ENCODE assay signal across 34 cellular contexts in genomic region chr3:23329471-23329870, GRCh38.
DNase-seq lines count a peak whose midpoint lies in the region; ATAC-seq, FAIRE-seq and TF ChIP-seq lines count a peak whose summit lies in the region.
"Had no signal": no experiment of that assay in that cellular context is flagged by ENCODE, and none has a peak within 500 bp of the region (broad histone marks: within the 10 kb centered on the region; RNA-seq: fewer than 3 reads in every experiment).

No MANE protein-coding gene starts in this region.

- no peak overlapping the region for H2AK5ac ChIP-seq in H1 (ENCODE audit: low read depth, low read length)

- no peak overlapping the region for H3K23ac ChIP-seq in H1 (ENCODE audit: insufficient read length)

- peaks cover 3% of the 10 kb centered on the region for H3K36me3 Mint-ChIP-seq in neural crest cell (ENCODE audit: low read depth)
- H3K36me3 Mint-ChIP-seq: CD4-positive, alpha-beta memory T cell; CD4-positive, CD25-positive, alpha-beta regulatory T cell; CD8-positive, alpha-beta memory T cell; CD8-positive, alpha-beta T cell had no signal

- H3K79me2 ChIP-seq in H1 (ENCODE audit: control insufficient read depth in 1 of 2, insufficient read depth in 2 of 2, low read length in 2 of 2), result peaks cover 0 to 23% of the 10 kb centered on the region in 2 experiments; a peak in 2 of 4 replicates

- no peak for TF ChIP-seq EP300 in H1 (IDR thresholded peaks at IDR 0.05; ENCODE audit: borderline replicate concordance in 1 of 2, low read depth in 2 of 2, low read length in 2 of 2)

- H3K56ac ChIP-seq in H1 (replicated peaks; ENCODE audit: insufficient read length, low read depth, low read length), result no peak overlapping the region

- POLR2A ChIA-PET in H1 (lab: Charles Lee; ENCODE audit: partially characterized antibody), result no interaction called here

- no peak overlapping the region for H4K91ac ChIP-seq in H1 (replicated peaks; ENCODE audit: insufficient read length, low read length)

- no peak overlapping the region for H4K8ac ChIP-seq in H1 (ENCODE audit: extremely low read depth, insufficient read depth, low read length)

- WGBS in H1 (ENCODE audit: extremely low coverage in 1 of 2, insufficient coverage in 1 of 2, insufficient read length in 1 of 2, insufficient replicate concordance in 2 of 2, low coverage in 1 of 2, low lambda C conversion rate in 2 of 2, missing lambda C conversion rate in 1 of 2), 2 experiments, result 88% methylated on average over 5 of the region's 5 CpGs; no CpG with 5 or more reads in 1 of the 2 experiments
- WGBS in psoas muscle, 3 donors, result 31 to 35% (median 33%) methylated on average over 5 of the region's 5 CpGs

- H3K27ac ChIP-seq in H1 (ENCODE audit: low read depth, low read length), result no peak overlapping the region
- H3K27ac ChIP-seq in psoas muscle, result no peak overlapping the region
- H3K27ac ChIP-seq: 22Rv1; A549; BLaER1; BLaER1 treated with 17β-estradiol and CSF1 and Interleukin-3, amounts not matched to agents 10 nM and 100 nM; C4-2B had no signal

- intact Hi-C loops in psoas muscle (cut with DNase I), result loop anchor here in 1 of 2 donors (10.0 kb wide), 1 partner anchor 155 kb away; no protein-coding TSS in a partner anchor

- no peak overlapping the region for H2BK15ac ChIP-seq in H1 (ENCODE audit: low read length)

- H3K27me3 ChIP-seq in H1 (replicated peaks in 1 of 4; ENCODE audit: control insufficient read depth in 3 of 4, extremely low read depth in 1 of 4, insufficient read depth in 3 of 4, low read length in 3 of 4) (no peaks in the 10 kb centered on the region), psoas muscle (ENCODE audit: insufficient read depth in 3 of 3, low read length in 2 of 3) (no peaks in the 10 kb centered on the region)
- H3K27me3 ChIP-seq: BE2C; BLaER1; BLaER1 treated with 17β-estradiol and CSF1 and Interleukin-3, amounts not matched to agents 10 nM and 100 nM had no signal

- H3K4ac ChIP-seq in H1 (replicated peaks; ENCODE audit: insufficient read length, low read depth, low read length), result no peak overlapping the region

- no peak for FAIRE-seq in H1 (lab: Jason Lieb, UNC)
- FAIRE-seq: A204.1, D721Med had no signal

- no peak overlapping the region for H2BK120ac ChIP-seq in H1 (replicated peaks; ENCODE audit: low read depth, low read length)

- no peak overlapping the region for H4K5ac ChIP-seq in H1 (ENCODE audit: insufficient read length, low read depth, low read length)

- no peaks in the 10 kb centered on the region for H3K79me1 ChIP-seq in H1 (ENCODE audit: low read depth, low read length)

- H3K27me3 Mint-ChIP-seq in neural crest cell (ENCODE audit: low read depth), result no peaks in the 10 kb centered on the region
- H3K27me3 Mint-ChIP-seq: B cell; CD4-positive, alpha-beta T cell; CD4-positive, CD25-positive, alpha-beta regulatory T cell; CD8-positive, alpha-beta memory T cell had no signal

- CTCF ChIA-PET in H1 (lab: Charles Lee; ENCODE audit: partially characterized antibody), result interaction anchor here (0.9 kb wide), 1 partner anchor 635 kb away, joined by 3 read pairs; no protein-coding TSS in a partner anchor

- no peak overlapping the region for H2BK5ac ChIP-seq in H1 (ENCODE audit: low read depth, low read length)

- no peak overlapping the region for H3K9ac ChIP-seq in H1 (replicated peaks in 1 of 4; ENCODE audit: extremely low read depth in 1 of 4, low read depth in 3 of 4, low read length in 3 of 4)
- H3K9ac ChIP-seq: BLaER1; BLaER1 treated with 17β-estradiol and CSF1 and Interleukin-3, amounts not matched to agents 10 nM and 100 nM had no signal

- H3K36me3 ChIP-seq in H1 (ENCODE audit: control insufficient read depth in 2 of 4, insufficient read depth in 4 of 4, low read length in 3 of 4) (no peaks in the 10 kb centered on the region), psoas muscle (ENCODE audit: insufficient read depth in 1 of 2, low read depth in 1 of 2) (no peaks in the 10 kb centered on the region)
- H3K36me3 ChIP-seq: BE2C had no signal

- 0 out of 4 replicates have a peak, but pooled peaks have one; percentile 9 to 26 for TF ChIP-seq RAD21 in H1 (IDR thresholded peaks at IDR 0.05 in 1 of 2, conservative IDR thresholded peaks at IDR 0.05 in 1 of 2; ENCODE audit: low read depth in 2 of 2, low read length in 2 of 2)

- H3K27ac Mint-ChIP-seq in neural crest cell (ENCODE audit: unreplicated experiment), result peak overlapping the region; percentile 43
- H3K27ac Mint-ChIP-seq: B cell; CD4-positive, alpha-beta memory T cell; CD4-positive, alpha-beta T cell; CD4-positive, CD25-positive, alpha-beta regulatory T cell; CD8-positive, alpha-beta memory T cell; CD8-positive, alpha-beta T cell had no signal

- peak; percentile 57 to 82 (median 75) for ATAC-seq in psoas muscle
- ATAC-seq: A549; CD8-positive, alpha-beta T cell had no signal

- no peak overlapping the region for H2AFZ ChIP-seq in H1 (ENCODE audit: low read length)

- H3K4me3 Mint-ChIP-seq in neural crest cell, result no peak overlapping the region
- H3K4me3 Mint-ChIP-seq: B cell; CD4-positive, alpha-beta memory T cell; CD4-positive, alpha-beta T cell; CD4-positive, CD25-positive, alpha-beta regulatory T cell; CD8-positive, alpha-beta memory T cell; CD8-positive, alpha-beta T cell had no signal

- H2BK20ac ChIP-seq in H1 (ENCODE audit: low read length), result no peak overlapping the region

- no peak overlapping the region for H3K18ac ChIP-seq in H1 (ENCODE audit: extremely low read depth, low read length)

- DNase-seq in H1 (ENCODE audit: low read depth in 1 of 2, low spot score in 2 of 2), result no peak
- no peak for DNase-seq in neural crest cell (ENCODE audit: low read depth, low spot score)
- DNase-seq in psoas muscle, result no peak
- no peak for DNase-seq in NCI-H2081 (lab: John Stamatoyannopoulos, UW)
- DNase-seq in NCI-H187 treated with DMSO at 0.1 percent for 48 hours (lab: John Stamatoyannopoulos, UW), result no peak
- no peak for DNase-seq in NCI-H1436 (lab: John Stamatoyannopoulos, UW)
- DNase-seq: 8988T; ACHN; AML-193; BE2C; C1 segment of cervical spinal cord; Caco-2; Calu3; CD4-positive, alpha-beta memory T cell; CD4-positive, alpha-beta T cell; CD4-positive, CD25-positive, alpha-beta regulatory T cell; CD8-positive, alpha-beta memory T cell; CD8-positive, alpha-beta T cell; COR-L47; DMS 273 treated with DMSO at 0.1 percent for 48 hours; DMS153; DMS53; DMS79; DMS79 treated with DMSO at 0.1 percent for 48 hours; DND-41; EL had no signal

- H4K20me1 ChIP-seq in H1 (replicated peaks in 1 of 2; ENCODE audit: control insufficient read depth in 1 of 2, insufficient read depth in 2 of 2, low read length in 2 of 2), result no peaks in the 10 kb centered on the region
- H4K20me1 ChIP-seq: BLaER1 had no signal

- no peaks in the 10 kb centered on the region for H3K23me2 ChIP-seq in H1 (ENCODE audit: low read depth, low read length)

- H3K4me3 ChIP-seq in H1 (ENCODE audit: extremely low read depth in 1 of 4, insufficient read depth in 2 of 4, low read depth in 3 of 4, low read length in 4 of 4) (no peak overlapping the region), psoas muscle (peak overlapping the region; percentile 6)
- H3K4me3 ChIP-seq: A549; BLaER1; BLaER1 treated with 17β-estradiol and CSF1 and Interleukin-3, amounts not matched to agents 10 nM and 100 nM had no signal

- no peak for TF ChIP-seq CTCF in H1 (IDR thresholded peaks at IDR 0.05; ENCODE audit: control extremely low read depth in 1 of 3, insufficient read depth in 1 of 3, low read depth in 1 of 3, low read length in 3 of 3)
- no peak for TF ChIP-seq CTCF in neural crest cell (conservative IDR thresholded peaks at IDR 0.05)
- no peak for TF ChIP-seq CTCF in psoas muscle (IDR thresholded peaks at IDR 0.05)

- TF ChIP-seq POLR2A in H1 (IDR thresholded peaks at IDR 0.05; ENCODE audit: control extremely low read depth in 1 of 2, low read depth in 2 of 2, low read length in 2 of 2), result no peak

- H3K4me1 Mint-ChIP-seq in neural crest cell, result peaks cover 7% of the 10 kb centered on the region

- H2BK12ac ChIP-seq in H1 (ENCODE audit: low read depth, low read length), result no peak overlapping the region

- no peak overlapping the region for H3K14ac ChIP-seq in H1 (ENCODE audit: insufficient read length)

- H3K4me1 ChIP-seq in H1 (replicated peaks in 1 of 4; ENCODE audit: control insufficient read depth in 3 of 4, insufficient read depth in 4 of 4, low read length in 3 of 4) (0 out of 7 replicates have a peak, but pooled peaks cover 0 to under 1% (median 0%) of the 10 kb centered on the region in 4 experiments), psoas muscle (peaks cover 31% of the 10 kb centered on the region)
- H3K4me1 ChIP-seq: BE2C, Caco-2 had no signal

- H3K9me3 ChIP-seq in H1 (ENCODE audit: insufficient read depth in 2 of 2, low read depth in 1 of 2, low read length in 1 of 2), result no peaks in the 10 kb centered on the region
- no peaks in the 10 kb centered on the region for H3K9me3 ChIP-seq in psoas muscle
- H3K9me3 ChIP-seq: A549, BE2C, Caco-2 had no signal

- no peak overlapping the region for H3K4me2 ChIP-seq in H1 (ENCODE audit: insufficient read depth in 1 of 2, low read depth in 2 of 2, low read length in 2 of 2)
- H3K4me2 ChIP-seq: A549, BLaER1 had no signal

- peaks cover 3% of the 10 kb centered on the region for H3K9me3 Mint-ChIP-seq in neural crest cell
- H3K9me3 Mint-ChIP-seq: CD4-positive, alpha-beta T cell had no signal

TF ChIP-seq in H1, 55 proteins besides CTCF, POLR2A, EP300 and RAD21 (continues in another document):
- TF ChIP-seq POU5F1 (IDR thresholded peaks at IDR 0.05; ENCODE audit: low read depth, low read length) (no peak), FOSL1 (IDR thresholded peaks at IDR 0.05; ENCODE audit: insufficient read depth, low read depth, low read length) (no peak), CEBPB (IDR thresholded peaks at IDR 0.05; ENCODE audit: low read depth, low read length) (no peak), NRF1 (IDR thresholded peaks at IDR 0.05; ENCODE audit: low read depth, low read length) (no peak), SP1 (IDR thresholded peaks at IDR 0.05; ENCODE audit: low read depth, low read length) (no peak), EZH2 (IDR thresholded peaks at IDR 0.05; ENCODE audit: low read depth, low read length, severe bottlenecking) (no peak), ATF3 (IDR thresholded peaks at IDR 0.05; ENCODE audit: insufficient read depth, low read depth, low read length) (no peak), SIN3A (conservative IDR thresholded peaks at IDR 0.05 in 1 of 2, IDR thresholded peaks at IDR 0.05 in 1 of 2; ENCODE audit: low read depth in 1 of 2, low read length in 2 of 2) (no peak), TCF12 (IDR thresholded peaks at IDR 0.05; ENCODE audit: low read depth, low read length) (no peak), E2F6 (IDR thresholded peaks at IDR 0.05) (no peak)
